ENCODE assay signal across 8 cellular contexts in genomic region chr6:117965763-117966162, GRCh38. TPM values are rescaled to one million over a fixed set of nuclear protein-coding genes. Genes with fewer than 3 reads are reported as not detected.
"Had no signal": no experiment of that assay in that cellular context is flagged by ENCODE, and none has a peak within 500 bp of the region (broad histone marks: within the 10 kb centered on the region; RNA-seq: fewer than 3 reads in every experiment).

No MANE protein-coding gene starts in this region.

RNA-seq across cellular contexts. Expression of gene SLC35F1, which starts 58.7 kb away (rescaled TPM):
- total RNA-seq: activated B cell treated with CpG ODN at 0.5 μM for 24 hours; activated CD4-positive, alpha-beta T cell treated with anti-CD3 and anti-CD28 coated beads, Interleukin-2, amount 10 ng/mL, durations not matched to agents 7 days and 5 days; activated CD8-positive, alpha-beta memory T cell treated with anti-CD3 and anti-CD28 coated beads for 36 hours; activated CD8-positive, alpha-beta memory T cell treated with anti-CD3 and anti-CD28 coated beads, Interleukin-2, amount 10 ng/mL, durations not matched to agents 7 days and 5 days; activated CD8-positive, alpha-beta T cell treated with anti-CD3 and anti-CD28 coated beads, Interleukin-2, amount 10 ng/mL, durations not matched to agents 7 days and 5 days; T-helper 1 cell treated with Interleukin-12 subunit alpha and Interleukin-12 subunit beta and Interleukin-4 antibody, amounts not matched to agents 30 ng/mL and 1 ng/mL, for 36 hours; T-helper 17 cell; T-helper 2 cell treated with Interferon-gamma antibody and Interleukin-4, amounts not matched to agents 100 ng/mL and 5 ng/mL, for 36 hours had no signal
